ENCODE assay signal across 8 cellular contexts in the genomic region with DNA sequence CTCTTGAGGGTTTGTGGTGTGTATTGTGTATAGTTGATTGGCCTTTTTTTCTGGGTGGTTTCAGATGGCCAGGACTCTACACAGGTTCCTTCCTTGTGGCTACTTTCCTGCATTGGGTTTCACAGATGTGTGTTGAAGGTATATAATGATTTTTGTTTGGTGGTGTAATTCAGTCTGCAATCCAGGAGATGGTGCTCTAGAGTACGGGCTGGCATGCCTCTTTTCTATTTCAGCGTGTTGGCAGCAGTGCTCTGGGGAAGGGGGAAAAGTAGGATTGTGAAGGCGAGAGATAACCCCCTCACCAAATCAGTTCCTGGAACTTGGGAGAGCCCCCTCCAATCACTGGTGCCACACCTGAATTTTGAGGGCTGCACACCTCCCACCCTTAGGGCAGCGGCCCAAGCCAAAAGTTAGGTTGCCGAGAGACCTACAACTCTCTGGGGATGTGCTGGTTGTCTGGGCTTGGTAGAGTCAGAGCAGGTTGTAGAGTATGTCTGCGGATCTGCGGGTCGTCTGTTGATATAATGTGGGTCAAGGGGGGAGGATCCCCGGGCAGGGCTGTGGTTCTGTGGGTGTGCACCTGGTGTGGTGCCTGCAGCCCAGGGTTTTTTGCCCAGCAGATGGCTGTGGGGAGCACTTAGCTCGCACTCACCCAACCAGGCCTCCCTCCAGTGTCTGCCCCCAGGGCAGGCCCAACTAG.
A peak's percentile ranks its signal among the peaks of the same experiment; 100 is the strongest.
DNase-seq lines count a peak whose midpoint lies in the region; ATAC-seq, FAIRE-seq and TF ChIP-seq lines count a peak whose summit lies in the region.
"Not testable (repeated sequence)": the region's sequence is repeated elsewhere in the genome, so short reads cannot be mapped to it uniquely, and the experiment has no call there.

No MANE protein-coding gene starts in this region.

- not testable (repeated sequence) for TF ChIP-seq EP300 in HepG2 (IDR thresholded peaks at IDR 0.05; ENCODE audit: low read depth in 2 of 2, low read length in 2 of 2); HepG2 (CRISPR knock-in tag; IDR thresholded peaks at IDR 0.05; ENCODE audit: borderline replicate concordance)

- H3K4me2 ChIP-seq in PC-3 (ENCODE audit: low read length); HepG2 (ENCODE audit: low read depth, low read length): not testable (repeated sequence)

- peaks cover 18% of the 10 kb centered on the region for H3K27me3 Mint-ChIP-seq in activated T-cell treated with anti-CD3 and anti-CD28 coated beads, Interleukin-2, amount 50 U/mL, for 4 hours (ENCODE audit: low read depth)

- not testable (repeated sequence) for H3K9me3 Mint-ChIP-seq in activated T-cell treated with anti-CD3 and anti-CD28 coated beads, Interleukin-2, amount 50 U/mL, for 4 hours

- intact Hi-C loops in PC-3 (cut with micrococcal nuclease); HepG2 (cut with micrococcal nuclease; ENCODE audit: unreplicated experiment); gastrocnemius medialis (cut with DNase I; ENCODE audit: low total_unique reads): not testable (repeated sequence)

- ATAC-seq in PC-3 (peak; percentile 67), HepG2 (peak; percentile 71), gastrocnemius medialis (peak; percentile 42 to 74)
- ATAC-seq in activated T-cell treated with anti-CD3 and anti-CD28 coated beads, Interleukin-2, amount 50 U/mL, for 4 hours: peak; percentile 48 to 60

- not testable (repeated sequence) for H3K27me3 ChIP-seq in PC-3 (ENCODE audit: low read length); HepG2 (ENCODE audit: control insufficient read depth in 1 of 2, insufficient read depth in 2 of 2, low read length in 2 of 2); gastrocnemius medialis

- BruUV-seq in PC-3 (replicated peaks; lab: Mats Ljungman, UMichigan); HepG2 (replicated peaks; lab: Mats Ljungman, UMichigan): not testable (repeated sequence)

- not testable (repeated sequence) for TF ChIP-seq POLR2A in HepG2 (IDR thresholded peaks at IDR 0.05; ENCODE audit: insufficient read depth in 1 of 2, low read depth in 2 of 2, low read length in 2 of 2); gastrocnemius medialis (IDR thresholded peaks at IDR 0.05)

- TF ChIP-seq CTCF in AG10803 (conservative IDR thresholded peaks at IDR 0.05; ENCODE audit: low read length) (peak; percentile 32; the same call in 1 of the 2 replicates), GM12873 (IDR thresholded peaks at IDR 0.05; ENCODE audit: insufficient read depth, low read depth, low read length, missing control alignments) (peak; percentile 48), PC-3 (conservative IDR thresholded peaks at IDR 0.05; ENCODE audit: low read depth, low read length) (peak; percentile 45), epithelial cell of proximal tubule (conservative IDR thresholded peaks at IDR 0.05; ENCODE audit: low read depth, low read length) (peak; percentile 50), HepG2 (CRISPR knock-in tag; IDR thresholded peaks at IDR 0.05) (peak; percentile 42; the same call in 1 of the 2 replicates), gastrocnemius medialis (IDR thresholded peaks at IDR 0.05 in 4 of 5, conservative IDR thresholded peaks at IDR 0.05 in 1 of 5) (peak; percentile 29 to 53 (median 41))

- CTCF ChIA-PET in PC-3 (lab: Charles Lee); HepG2 (lab: Yijun Ruan, JAX; ENCODE audit: low intra/inter-chr PET ratio, low total read pairs): not testable (repeated sequence)

- not testable (repeated sequence) for H3K36me3 Mint-ChIP-seq in activated T-cell treated with anti-CD3 and anti-CD28 coated beads, Interleukin-2, amount 50 U/mL, for 4 hours (ENCODE audit: insufficient read depth)

- TF ChIP-seq RAD21 in HepG2 (CRISPR knock-in tag; IDR thresholded peaks at IDR 0.05): not testable (repeated sequence)

- not testable (repeated sequence) for H3K4me3 ChIP-seq in AG10803 (ENCODE audit: low read length); PC-3 (ENCODE audit: low read length); epithelial cell of proximal tubule (ENCODE audit: low read depth, low read length); HepG2 (replicated peaks in 1 of 3; ENCODE audit: insufficient read depth in 1 of 3, low read depth in 2 of 3, low read length in 3 of 3); gastrocnemius medialis

- H3K36me3 ChIP-seq in PC-3 (ENCODE audit: low read depth, low read length); HepG2 (replicated peaks in 1 of 2; ENCODE audit: control insufficient read depth in 1 of 2, insufficient read depth in 2 of 2, low read length in 2 of 2); gastrocnemius medialis: not testable (repeated sequence)

- H3K27ac ChIP-seq in PC-3 (ENCODE audit: low read length); HepG2 (ENCODE audit: extremely low read length, insufficient read depth, low read length); gastrocnemius medialis: not testable (repeated sequence)

- not testable (repeated sequence) for H3K9me2 ChIP-seq in PC-3 (replicated peaks; ENCODE audit: low read length)

- 0% methylated on average over 2 of the region's 10 CpGs for WGBS in HepG2 (ENCODE audit: low lambda C conversion rate)

- not testable (repeated sequence) for DNase-seq in AG10803 (ENCODE audit: low read depth); activated T-cell treated with anti-CD3 and anti-CD28 coated beads, Interleukin-2, amount 50 U/mL, for 4 hours; epithelial cell of proximal tubule (ENCODE audit: low read depth); gastrocnemius medialis
- DNase-seq in MV-4-11 (lab: John Stamatoyannopoulos, UW) (peak; percentile 3), PC-3 (peak; percentile 68), HepG2 (ENCODE audit: low spot score) (peak; percentile 2)

- peak overlapping the region; percentile 48 for H3K4me3 Mint-ChIP-seq in activated T-cell treated with anti-CD3 and anti-CD28 coated beads, Interleukin-2, amount 50 U/mL, for 4 hours

- POLR2A ChIA-PET in PC-3 (lab: Charles Lee; ENCODE audit: unreplicated experiment); HepG2 (lab: Yijun Ruan, JAX): not testable (repeated sequence)

- not testable (repeated sequence) for H3K79me2 ChIP-seq in PC-3 (ENCODE audit: low read length); HepG2 (ENCODE audit: insufficient read depth, low read length)

- not testable (repeated sequence) for H3K9me3 ChIP-seq in PC-3 (ENCODE audit: low read length); HepG2 (ENCODE audit: low read length); gastrocnemius medialis

- not testable (repeated sequence) for H4K20me1 ChIP-seq in PC-3 (ENCODE audit: low read length); HepG2 (ENCODE audit: insufficient read depth, low read length)

- H2AFZ ChIP-seq in PC-3 (ENCODE audit: low read length): 0 out of 2 replicates have a peak overlapping the region, but pooled peaks have one; percentile 28
- not testable (repeated sequence) for H2AFZ ChIP-seq in HepG2 (ENCODE audit: low read length)

- H3K4me1 Mint-ChIP-seq in activated T-cell treated with anti-CD3 and anti-CD28 coated beads, Interleukin-2, amount 50 U/mL, for 4 hours (ENCODE audit: low read depth): not testable (repeated sequence)

- in situ Hi-C loops in HepG2 (cut with HindIII; ENCODE audit: extremely low pct_ligation_motif_present, low pct_unique_long_range_greater_than_20kb); gastrocnemius medialis (cut with MboI; ENCODE audit: low sequenced_read_pairs in 4 of 4): not testable (repeated sequence)

- FAIRE-seq in HepG2 (lab: Jason Lieb, UNC): not testable (repeated sequence)

- H3K9ac ChIP-seq in PC-3 (ENCODE audit: low read length); HepG2 (ENCODE audit: insufficient read depth, low read depth, low read length): not testable (repeated sequence)

- peaks cover 10% of the 10 kb centered on the region; the same call in 1 of the 2 replicates for H3K4me1 ChIP-seq in PC-3 (ENCODE audit: insufficient read depth, low read length)
- not testable (repeated sequence) for H3K4me1 ChIP-seq in HepG2 (ENCODE audit: insufficient read depth, low read length); gastrocnemius medialis

- H3F3A ChIP-seq in PC-3 (ENCODE audit: low read length, unreplicated experiment): not testable (repeated sequence)

TF ChIP-seq in HepG2, 621 proteins besides CTCF, POLR2A, EP300 and RAD21:
- peak; percentile 29; the same call in 1 of the 2 replicates for TF ChIP-seq STAG1 (CRISPR knock-in tag; IDR thresholded peaks at IDR 0.05)
